ENCODE assay signal across 9 cellular contexts in the genomic region with DNA sequence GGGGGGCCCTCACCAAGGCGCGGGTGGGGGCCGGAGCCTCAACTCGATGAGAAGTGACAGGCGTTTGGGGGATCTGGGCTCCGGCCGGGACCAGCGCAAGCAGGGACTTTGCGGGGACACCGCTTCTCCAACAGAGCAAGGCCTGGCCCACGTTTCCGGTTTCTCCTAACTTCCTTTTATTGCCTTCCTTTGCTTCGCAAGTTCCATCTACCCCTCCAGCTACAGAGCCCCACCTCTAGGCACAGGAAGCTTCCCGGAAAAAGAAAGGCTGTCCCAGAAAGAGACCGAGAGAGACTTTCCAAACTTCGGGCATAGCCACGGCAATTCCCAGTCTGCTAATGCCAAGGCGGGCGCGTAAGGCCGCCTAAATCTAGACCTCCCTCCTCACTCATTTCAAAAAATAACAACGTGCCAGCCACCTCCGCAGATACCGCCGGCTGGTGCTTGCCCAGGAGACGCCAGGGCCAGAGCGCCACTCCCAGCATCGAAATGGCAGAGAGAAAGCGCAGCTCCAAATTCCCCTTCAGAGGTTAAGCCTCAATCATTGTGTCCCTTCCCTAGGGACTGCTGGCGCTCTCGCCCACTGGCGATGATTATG. TPM values are rescaled to one million over a fixed set of nuclear protein-coding genes. Genes with fewer than 3 reads are reported as not detected.
DNase-seq lines count a peak whose midpoint lies in the region; ATAC-seq and TF ChIP-seq lines count a peak whose summit lies in the region.
"Had no signal": no experiment of that assay in that cellular context is flagged by ENCODE, and none has a peak within 500 bp of the region (broad histone marks: within the 10 kb centered on the region; RNA-seq: fewer than 3 reads in every experiment).

No MANE protein-coding gene starts in this region.

- H3K4me3 Mint-ChIP-seq in IgD-negative memory B cell (peak overlapping the region; percentile 67 to 89 (median 82)), endodermal cell (peak overlapping the region; percentile 60)

- peaks cover 36% of the 10 kb centered on the region for H3K36me3 ChIP-seq in endodermal cell (ENCODE audit: control insufficient read depth, insufficient read depth, low read length)
- no peaks in the 10 kb centered on the region for H3K36me3 ChIP-seq in psoas muscle (ENCODE audit: insufficient read depth in 1 of 2, low read depth in 1 of 2)

- H3K27ac Mint-ChIP-seq in IgD-negative memory B cell (peak overlapping the region; percentile 68 to 94 (median 79)), endodermal cell (no peak overlapping the region)

- H3K27me3 Mint-ChIP-seq in IgD-negative memory B cell (peaks cover 79% of the 10 kb centered on the region), endodermal cell (ENCODE audit: insufficient read depth) (peaks cover 100% of the 10 kb centered on the region)

- H3K9ac ChIP-seq in endodermal cell (ENCODE audit: extremely low read depth, low read length, poor library complexity, severe bottlenecking), result no peak overlapping the region

- peaks cover 18% of the 10 kb centered on the region for H3K4me1 ChIP-seq in endodermal cell (ENCODE audit: control insufficient read depth, insufficient read depth, low read length)
- peaks cover 27% of the 10 kb centered on the region for H3K4me1 ChIP-seq in psoas muscle

- H3K27ac ChIP-seq in endodermal cell (ENCODE audit: low read depth, low read length), result no peak overlapping the region
- H3K27ac ChIP-seq in psoas muscle, result no peak overlapping the region

- H3K9me3 ChIP-seq in endodermal cell (ENCODE audit: control insufficient read depth, low read length) (no peaks in the 10 kb centered on the region), psoas muscle (no peaks in the 10 kb centered on the region)

- H3K9me3 Mint-ChIP-seq in IgD-negative memory B cell, result peaks cover 0 to 28% (median 9%) of the 10 kb centered on the region in 3 donors
- H3K9me3 Mint-ChIP-seq in endodermal cell, result no peaks in the 10 kb centered on the region

- H3K4me3 ChIP-seq in GM12865 (ENCODE audit: low read depth, low read length), result peak overlapping the region; percentile 16; the same call in 1 of the 2 replicates
- peak overlapping the region; percentile 63 for H3K4me3 ChIP-seq in endodermal cell (ENCODE audit: low read length)
- peak overlapping the region; percentile 50 for H3K4me3 ChIP-seq in psoas muscle

- no peak for TF ChIP-seq CTCF in GM12865 (IDR thresholded peaks at IDR 0.05; ENCODE audit: insufficient read depth, low read depth, low read length, missing control alignments)
- TF ChIP-seq CTCF in endodermal cell (conservative IDR thresholded peaks at IDR 0.05), result no peak
- no peak for TF ChIP-seq CTCF in psoas muscle (IDR thresholded peaks at IDR 0.05)

- peak in 3 of 4 donors; percentile 31 to 35 (median 32) for ATAC-seq in psoas muscle
- ATAC-seq in HG02981 (IDR thresholded peaks at IDR 0.05; ENCODE audit: unreplicated experiment), result no peak

- WGBS in endodermal cell (ENCODE audit: insufficient coverage in 1 of 2, insufficient read length in 1 of 2), 2 experiments, result 6 to 10% methylated on average over 21 to 32 of the region's 32 CpGs
- WGBS in psoas muscle, 3 donors, result 3 to 4% (median 4%) methylated on average over 32 of the region's 32 CpGs

- intact Hi-C loops in psoas muscle (cut with DNase I), result loop anchor here in 1 of 2 donors (10.0 kb wide), 1 partner anchor 160 kb away; no protein-coding TSS in a partner anchor

- H3K4me1 Mint-ChIP-seq in IgD-negative memory B cell (peaks cover 9 to 37% (median 16%) of the 10 kb centered on the region in 3 donors), endodermal cell (peaks cover 63% of the 10 kb centered on the region)

- DNase-seq in GM12865 (ENCODE audit: low read depth) (no peak), endodermal cell (peak; percentile 76), psoas muscle (peak in 1 of 2 donors; percentile 48), superior temporal gyrus (ENCODE audit: extremely low spot score) (no peak), DMS79 (lab: John Stamatoyannopoulos, UW) (no peak)
- DNase-seq: activated effector memory CD4-positive, alpha-beta T cell treated with Interleukin-2 at 50 U/mL for 16 hours; SHP77 treated with DMSO at 0.1 percent for 48 hours had no signal

- H3K36me3 Mint-ChIP-seq in IgD-negative memory B cell (no peaks in the 10 kb centered on the region), endodermal cell (ENCODE audit: low read depth) (peaks cover 2% of the 10 kb centered on the region)

- H3K27me3 ChIP-seq in endodermal cell (ENCODE audit: control insufficient read depth, insufficient read depth, low read length, poor library complexity, severe bottlenecking), result peaks cover 100% of the 10 kb centered on the region
- peaks cover 0 to 100% (median 64%) of the 10 kb centered on the region in 3 donors for H3K27me3 ChIP-seq in psoas muscle (ENCODE audit: insufficient read depth in 3 of 3, low read length in 2 of 3)

RNA-seq across cellular contexts. Expression of a gene that starts 6.6 kb away (rescaled TPM):
- not detected for polyA plus RNA-seq in IgD-negative memory B cell
- 1 to 10 TPM; 5.4 to 6.8 TPM for total RNA-seq in endodermal cell
- 37.3 TPM for polyA plus RNA-seq in endodermal cell (2013, experiment 1 of 2)
- polyA plus RNA-seq in endodermal cell (2013, experiment 2 of 2), result 27.0 TPM
- under 1 TPM in 1 of 4 donors, not detected in 3; 0.75 TPM for total RNA-seq in psoas muscle
- polyA plus RNA-seq in psoas muscle, result not detected
